ENCODE assay signal across 8 cellular contexts in genomic region chr6:125153541-125154183, GRCh38. TPM values are rescaled to one million over a fixed set of nuclear protein-coding genes. Genes with fewer than 3 reads are reported as not detected.
DNase-seq lines count a peak whose midpoint lies in the region; ATAC-seq and TF ChIP-seq lines count a peak whose summit lies in the region.

TPD52L1 (plus strand) TSS chr6:125153773; CDS start chr6:125153952, 179 bp downstream.

- H3K4me3 Mint-ChIP-seq in activated CD4-positive, alpha-beta memory T cell treated with anti-CD3 and anti-CD28 coated beads for 36 hours = peak within 1 kb of the TSS; percentile 69

- H3K27ac Mint-ChIP-seq in activated CD4-positive, alpha-beta memory T cell treated with anti-CD3 and anti-CD28 coated beads for 36 hours = no peak within 1 kb of the TSS

- WGBS in lung, 2 donors = 1 to 2% methylated on average over 45 to 46 of the region's 46 CpGs

- H3K4me1 Mint-ChIP-seq in activated CD4-positive, alpha-beta memory T cell treated with anti-CD3 and anti-CD28 coated beads for 36 hours (ENCODE audit: low read depth) = peaks cover 6% of the 10 kb centered on the region

- peak; percentile 81 for DNase-seq in AG08396 (ENCODE audit: low spot score)
- DNase-seq in NCI-H510A (lab: John Stamatoyannopoulos, UW) = peak; percentile 45
- DNase-seq in activated CD4-positive, alpha-beta memory T cell treated with anti-CD3 and anti-CD28 coated beads for 36 hours = peak; percentile 76
- DNase-seq in effector CD8-positive, alpha-beta T cell (lab: John Stamatoyannopoulos, UW) = peak; percentile 7
- DNase-seq in lung (ENCODE audit: low spot score) = peak; percentile 79
- DNase-seq in stimulated activated CD4-positive, alpha-beta T cell treated with anti-CD3 and anti-CD28 coated beads, TNF-alpha, amount 100 ng/mL, for 1 hour (ENCODE audit: low read depth in 3 of 3, low spot score in 1 of 3) = peak in 2 of 3 donors; percentile 11 to 42

- POLR2A ChIA-PET in activated CD4-positive, alpha-beta memory T cell treated with anti-CD3 and anti-CD28 coated beads for 36 hours (lab: Charles Lee) = interaction anchor here (0.7 kb wide), 1 partner anchor 30 kb away, joined by 3 read pairs; no protein-coding TSS in a partner anchor

- intact Hi-C loops in activated CD4-positive, alpha-beta memory T cell treated with anti-CD3 and anti-CD28 coated beads for 36 hours (cut with micrococcal nuclease) = loop anchor here (5.0 kb wide), 2 partner anchors 149 to 614 kb away; partner anchors contain the start of gene HDDC2

- no peaks in the 10 kb centered on the region for H3K36me3 Mint-ChIP-seq in activated CD4-positive, alpha-beta memory T cell treated with anti-CD3 and anti-CD28 coated beads for 36 hours

- H3K9me3 ChIP-seq in lung (ENCODE audit: control insufficient read depth in 2 of 2, insufficient read depth in 1 of 2, low read length in 1 of 2) = no peaks in the 10 kb centered on the region

- H3K4me1 ChIP-seq in lung (ENCODE audit: control insufficient read depth in 2 of 2, insufficient read depth in 2 of 2, low read length in 2 of 2) = peaks cover 0 to 5% of the 10 kb centered on the region in 2 donors

- H3K27me3 ChIP-seq in lung (ENCODE audit: control insufficient read depth, insufficient read depth) = no peaks in the 10 kb centered on the region

- peaks cover 18% of the 10 kb centered on the region for H3K27me3 Mint-ChIP-seq in activated CD4-positive, alpha-beta memory T cell treated with anti-CD3 and anti-CD28 coated beads for 36 hours

- no peaks in the 10 kb centered on the region for H3K36me3 ChIP-seq in lung (ENCODE audit: control insufficient read depth in 2 of 2, insufficient read depth in 2 of 2, low read length in 2 of 2)

- CTCF ChIA-PET in activated CD4-positive, alpha-beta memory T cell treated with anti-CD3 and anti-CD28 coated beads for 36 hours (lab: Charles Lee) = interaction anchor here (0.6 to 2.0 kb wide), 16 partner anchors 9 to 615 kb away, joined by 3 to 12 read pairs (median 4); no protein-coding TSS in a partner anchor

- TF ChIP-seq CTCF in lung (IDR thresholded peaks at IDR 0.05; ENCODE audit: control extremely low read depth, extremely low read depth) = peak; percentile 51

- peak within 1 kb of the TSS; percentile 50 for H3K4me3 ChIP-seq in lung

- peak within 1 kb of the TSS in 1 of 2 donors; percentile 50 for H3K27ac ChIP-seq in lung (ENCODE audit: low read depth in 1 of 2, low read length in 1 of 2)

- ATAC-seq in GM19025 (IDR thresholded peaks at IDR 0.05; ENCODE audit: low read depth, unreplicated experiment) (peak; percentile 97), HG03196 (IDR thresholded peaks at IDR 0.05; ENCODE audit: unreplicated experiment) (peak; percentile 99), lung (ENCODE audit: insufficient read depth, low FRiP score) (peak; percentile 90)

- no peaks in the 10 kb centered on the region for H3K9me3 Mint-ChIP-seq in activated CD4-positive, alpha-beta memory T cell treated with anti-CD3 and anti-CD28 coated beads for 36 hours

RNA-seq across cellular contexts. Expression of gene TPD52L1, which starts in this region (rescaled TPM):
- 1 to 10 TPM; 1.3 to 1.4 TPM for total RNA-seq in activated CD4-positive, alpha-beta memory T cell treated with anti-CD3 and anti-CD28 coated beads for 36 hours
- total RNA-seq in lung = 10 to 100 TPM; 15.7 to 43.5 TPM
- polyA plus RNA-seq in lung = 10 to 100 TPM; 15.6 to 17.8 TPM

Comparison
In these comparisons a context has a peak if more than half of its experiments do, and no peak if none do; other contexts are left out.
1. RNA of gene TPD52L1 (total RNA-seq): 15.7 to 43.5 TPM in lung; 1.3 to 1.4 TPM in activated CD4-positive, alpha-beta memory T cell treated with anti-CD3 and anti-CD28 coated beads for 36 hours; every median in the first group is over 4 times any median in the second.
2. DNase-seq: peak in every context shown above with its lines; median percentile 81 in AG08396; 79 in lung; 76 in activated CD4-positive, alpha-beta memory T cell treated with anti-CD3 and anti-CD28 coated beads for 36 hours; 45 in NCI-H510A; 26 in stimulated activated CD4-positive, alpha-beta T cell treated with anti-CD3 and anti-CD28 coated beads, TNF-alpha, amount 100 ng/mL, for 1 hour; 7 in effector CD8-positive, alpha-beta T cell.
3. Peak in every context shown above with its lines, with median percentiles within 50 percentile points of each other: ATAC-seq.